Comparison of ENCODE assay signal across 1 cellular context in the genomic region with DNA sequence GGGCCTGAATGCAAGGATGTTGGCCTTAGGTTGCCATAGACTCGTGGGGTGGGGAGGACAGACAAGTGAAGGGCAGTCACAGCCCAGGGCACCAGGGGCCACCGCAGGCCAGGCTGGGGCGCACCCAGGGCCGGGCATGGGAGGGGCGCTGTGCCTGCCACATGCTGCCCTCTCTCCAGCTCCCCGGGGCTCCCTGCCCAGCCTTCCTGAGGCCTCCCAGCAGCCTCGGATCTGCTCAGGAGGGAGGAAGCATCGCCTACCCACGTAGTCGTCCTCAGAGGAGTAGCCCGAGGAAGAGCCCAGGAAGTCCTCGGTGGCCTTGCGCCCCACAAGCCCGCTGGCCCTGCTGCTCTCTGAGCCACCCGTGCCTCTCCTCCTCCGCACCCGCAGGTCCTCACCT.
TF ChIP-seq lines count a peak whose summit lies in the region.

No MANE protein-coding gene starts in this region.

TF ChIP-seq in GM12878, 131 proteins besides CTCF, POLR2A, EP300 and RAD21:
- no peak for TF ChIP-seq IKZF2 (IDR thresholded peaks at IDR 0.05)
- TF ChIP-seq YY1 (IDR thresholded peaks at IDR 0.05; ENCODE audit: low read depth, low read length): no peak
- TF ChIP-seq MXI1 (IDR thresholded peaks at IDR 0.05; ENCODE audit: low read depth, low read length): no peak
- TF ChIP-seq STAT1 (conservative IDR thresholded peaks at IDR 0.05): no peak
- no peak for TF ChIP-seq MYC (IDR thresholded peaks at IDR 0.05; ENCODE audit: insufficient read depth, insufficient read length, insufficient replicate concordance, low read length, severe bottlenecking)
TF ChIP-seq in GM12878: peak in this region for 0.
